ENCODE assay signal across 2 cellular contexts in the genomic region with DNA sequence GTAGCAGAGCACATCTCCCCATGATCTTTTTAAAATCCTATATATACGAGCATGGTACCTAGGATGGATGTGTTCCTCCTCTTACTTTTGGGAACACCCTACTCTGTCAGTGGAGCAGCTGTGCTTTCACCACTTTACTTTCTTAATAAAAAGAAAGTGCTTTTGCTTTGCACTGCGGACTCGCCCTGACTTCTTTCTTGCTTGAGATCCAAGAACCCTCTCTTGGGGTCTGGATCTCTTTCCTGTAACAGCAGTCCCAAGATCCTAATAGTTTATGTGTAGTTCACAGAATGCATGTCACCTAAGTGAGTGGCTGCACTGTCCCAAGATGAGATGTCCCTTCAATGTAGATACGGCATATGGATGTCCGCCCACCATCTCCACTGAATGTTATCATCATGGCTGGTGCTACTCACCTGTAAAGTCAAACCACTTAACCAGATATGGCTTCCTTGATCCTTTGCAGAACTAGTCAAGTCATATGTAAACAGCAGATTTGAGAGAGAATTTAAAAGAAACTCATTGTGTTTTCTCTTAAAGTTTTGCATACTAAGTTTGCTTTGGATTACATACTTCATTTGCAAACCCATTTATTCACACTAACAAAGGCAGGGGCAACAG.
TF ChIP-seq lines count a peak whose summit lies in the region.

No MANE protein-coding gene starts in this region.

TF ChIP-seq in IMR-90, 13 proteins besides CTCF, POLR2A, EP300 and RAD21 (continued from another document):
- TF ChIP-seq, protein P1, sequence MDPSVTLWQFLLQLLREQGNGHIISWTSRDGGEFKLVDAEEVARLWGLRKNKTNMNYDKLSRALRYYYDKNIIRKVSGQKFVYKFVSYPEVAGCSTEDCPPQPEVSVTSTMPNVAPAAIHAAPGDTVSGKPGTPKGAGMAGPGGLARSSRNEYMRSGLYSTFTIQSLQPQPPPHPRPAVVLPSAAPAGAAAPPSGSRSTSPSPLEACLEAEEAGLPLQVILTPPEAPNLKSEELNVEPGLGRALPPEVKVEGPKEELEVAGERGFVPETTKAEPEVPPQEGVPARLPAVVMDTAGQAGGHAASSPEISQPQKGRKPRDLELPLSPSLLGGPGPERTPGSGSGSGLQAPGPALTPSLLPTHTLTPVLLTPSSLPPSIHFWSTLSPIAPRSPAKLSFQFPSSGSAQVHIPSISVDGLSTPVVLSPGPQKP (IDR thresholded peaks at IDR 0.05; ENCODE audit: borderline replicate concordance, low read depth, low read length), result no peak
- TF ChIP-seq SMC3 (IDR thresholded peaks at IDR 0.05; ENCODE audit: low read depth, low read length) (no peak), MAFK (IDR thresholded peaks at IDR 0.05; ENCODE audit: low read depth, low read length) (no peak), CHD1 (IDR thresholded peaks at IDR 0.05; ENCODE audit: low read depth, low read length) (no peak)

TF ChIP-seq in SK-N-SH treated with all-trans-retinoic acid at 6 μM for 48 hours, 23 proteins besides CTCF, POLR2A, EP300 and RAD21 (continued from another document):
- TF ChIP-seq, protein P2, sequence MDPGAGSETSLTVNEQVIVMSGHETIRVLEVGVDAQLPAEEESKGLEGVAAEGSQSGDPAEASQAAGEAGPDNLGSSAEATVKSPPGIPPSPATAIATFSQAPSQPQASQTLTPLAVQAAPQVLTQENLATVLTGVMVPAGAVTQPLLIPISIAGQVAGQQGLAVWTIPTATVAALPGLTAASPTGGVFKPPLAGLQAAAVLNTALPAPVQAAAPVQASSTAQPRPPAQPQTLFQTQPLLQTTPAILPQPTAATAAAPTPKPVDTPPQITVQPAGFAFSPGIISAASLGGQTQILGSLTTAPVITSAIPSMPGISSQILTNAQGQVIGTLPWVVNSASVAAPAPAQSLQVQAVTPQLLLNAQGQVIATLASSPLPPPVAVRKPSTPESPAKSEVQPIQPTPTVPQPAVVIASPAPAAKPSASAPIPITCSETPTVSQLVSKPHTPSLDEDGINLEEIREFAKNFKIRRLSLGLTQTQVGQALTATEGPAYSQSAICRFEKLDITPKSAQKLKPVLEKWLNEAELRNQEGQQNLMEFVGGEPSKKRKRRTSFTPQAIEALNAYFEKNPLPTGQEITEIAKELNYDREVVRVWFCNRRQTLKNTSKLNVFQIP (CRISPR knock-in tag; IDR thresholded peaks at IDR 0.05; ENCODE audit: borderline replicate concordance, low read depth), result no peak
- no peak for TF ChIP-seq PPARA (CRISPR knock-in tag; IDR thresholded peaks at IDR 0.05; ENCODE audit: borderline replicate concordance)
- no peak for TF ChIP-seq ESRRG (CRISPR knock-in tag; IDR thresholded peaks at IDR 0.05)
- TF ChIP-seq, protein P3, sequence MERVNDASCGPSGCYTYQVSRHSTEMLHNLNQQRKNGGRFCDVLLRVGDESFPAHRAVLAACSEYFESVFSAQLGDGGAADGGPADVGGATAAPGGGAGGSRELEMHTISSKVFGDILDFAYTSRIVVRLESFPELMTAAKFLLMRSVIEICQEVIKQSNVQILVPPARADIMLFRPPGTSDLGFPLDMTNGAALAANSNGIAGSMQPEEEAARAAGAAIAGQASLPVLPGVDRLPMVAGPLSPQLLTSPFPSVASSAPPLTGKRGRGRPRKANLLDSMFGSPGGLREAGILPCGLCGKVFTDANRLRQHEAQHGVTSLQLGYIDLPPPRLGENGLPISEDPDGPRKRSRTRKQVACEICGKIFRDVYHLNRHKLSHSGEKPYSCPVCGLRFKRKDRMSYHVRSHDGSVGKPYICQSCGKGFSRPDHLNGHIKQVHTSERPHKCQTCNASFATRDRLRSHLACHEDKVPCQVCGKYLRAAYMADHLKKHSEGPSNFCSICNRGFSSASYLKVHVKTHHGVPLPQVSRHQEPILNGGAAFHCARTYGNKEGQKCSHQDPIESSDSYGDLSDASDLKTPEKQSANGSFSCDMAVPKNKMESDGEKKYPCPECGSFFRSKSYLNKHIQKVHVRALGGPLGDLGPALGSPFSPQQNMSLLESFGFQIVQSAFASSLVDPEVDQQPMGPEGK (CRISPR knock-in tag; IDR thresholded peaks at IDR 0.05; ENCODE audit: borderline replicate concordance), result no peak
- no peak for TF ChIP-seq SNAI2 (CRISPR knock-in tag; IDR thresholded peaks at IDR 0.05)
- TF ChIP-seq, protein P4, sequence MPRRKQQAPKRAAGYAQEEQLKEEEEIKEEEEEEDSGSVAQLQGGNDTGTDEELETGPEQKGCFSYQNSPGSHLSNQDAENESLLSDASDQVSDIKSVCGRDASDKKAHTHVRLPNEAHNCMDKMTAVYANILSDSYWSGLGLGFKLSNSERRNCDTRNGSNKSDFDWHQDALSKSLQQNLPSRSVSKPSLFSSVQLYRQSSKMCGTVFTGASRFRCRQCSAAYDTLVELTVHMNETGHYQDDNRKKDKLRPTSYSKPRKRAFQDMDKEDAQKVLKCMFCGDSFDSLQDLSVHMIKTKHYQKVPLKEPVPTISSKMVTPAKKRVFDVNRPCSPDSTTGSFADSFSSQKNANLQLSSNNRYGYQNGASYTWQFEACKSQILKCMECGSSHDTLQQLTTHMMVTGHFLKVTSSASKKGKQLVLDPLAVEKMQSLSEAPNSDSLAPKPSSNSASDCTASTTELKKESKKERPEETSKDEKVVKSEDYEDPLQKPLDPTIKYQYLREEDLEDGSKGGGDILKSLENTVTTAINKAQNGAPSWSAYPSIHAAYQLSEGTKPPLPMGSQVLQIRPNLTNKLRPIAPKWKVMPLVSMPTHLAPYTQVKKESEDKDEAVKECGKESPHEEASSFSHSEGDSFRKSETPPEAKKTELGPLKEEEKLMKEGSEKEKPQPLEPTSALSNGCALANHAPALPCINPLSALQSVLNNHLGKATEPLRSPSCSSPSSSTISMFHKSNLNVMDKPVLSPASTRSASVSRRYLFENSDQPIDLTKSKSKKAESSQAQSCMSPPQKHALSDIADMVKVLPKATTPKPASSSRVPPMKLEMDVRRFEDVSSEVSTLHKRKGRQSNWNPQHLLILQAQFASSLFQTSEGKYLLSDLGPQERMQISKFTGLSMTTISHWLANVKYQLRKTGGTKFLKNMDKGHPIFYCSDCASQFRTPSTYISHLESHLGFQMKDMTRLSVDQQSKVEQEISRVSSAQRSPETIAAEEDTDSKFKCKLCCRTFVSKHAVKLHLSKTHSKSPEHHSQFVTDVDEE (CRISPR knock-in tag; IDR thresholded peaks at IDR 0.05), result no peak
- TF ChIP-seq ISL1 (CRISPR knock-in tag; IDR thresholded peaks at IDR 0.05), result no peak
- TF ChIP-seq, protein P5, sequence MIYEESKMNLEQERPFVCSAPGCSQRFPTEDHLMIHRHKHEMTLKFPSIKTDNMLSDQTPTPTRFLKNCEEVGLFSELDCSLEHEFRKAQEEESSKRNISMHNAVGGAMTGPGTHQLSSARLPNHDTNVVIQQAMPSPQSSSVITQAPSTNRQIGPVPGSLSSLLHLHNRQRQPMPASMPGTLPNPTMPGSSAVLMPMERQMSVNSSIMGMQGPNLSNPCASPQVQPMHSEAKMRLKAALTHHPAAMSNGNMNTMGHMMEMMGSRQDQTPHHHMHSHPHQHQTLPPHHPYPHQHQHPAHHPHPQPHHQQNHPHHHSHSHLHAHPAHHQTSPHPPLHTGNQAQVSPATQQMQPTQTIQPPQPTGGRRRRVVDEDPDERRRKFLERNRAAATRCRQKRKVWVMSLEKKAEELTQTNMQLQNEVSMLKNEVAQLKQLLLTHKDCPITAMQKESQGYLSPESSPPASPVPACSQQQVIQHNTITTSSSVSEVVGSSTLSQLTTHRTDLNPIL (CRISPR knock-in tag; IDR thresholded peaks at IDR 0.05; ENCODE audit: low read depth), result no peak
- no peak for TF ChIP-seq CSDC2 (CRISPR knock-in tag; IDR thresholded peaks at IDR 0.05)
